1 cellular context compared by ENCODE assay signal in genomic region chr1:7280257-7280656, GRCh38.
TF ChIP-seq lines count a peak whose summit lies in the region.

No MANE protein-coding gene starts in this region.

TF ChIP-seq in K562, 482 proteins besides CTCF, POLR2A, EP300 and RAD21:
- TF ChIP-seq, protein P1, sequence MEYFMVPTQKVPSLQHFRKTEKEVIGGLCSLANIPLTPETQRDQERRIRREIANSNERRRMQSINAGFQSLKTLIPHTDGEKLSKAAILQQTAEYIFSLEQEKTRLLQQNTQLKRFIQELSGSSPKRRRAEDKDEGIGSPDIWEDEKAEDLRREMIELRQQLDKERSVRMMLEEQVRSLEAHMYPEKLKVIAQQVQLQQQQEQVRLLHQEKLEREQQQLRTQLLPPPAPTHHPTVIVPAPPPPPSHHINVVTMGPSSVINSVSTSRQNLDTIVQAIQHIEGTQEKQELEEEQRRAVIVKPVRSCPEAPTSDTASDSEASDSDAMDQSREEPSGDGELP (CRISPR knock-in tag; IDR thresholded peaks at IDR 0.05; ENCODE audit: borderline replicate concordance), result no peak
- TF ChIP-seq RNF2 (IDR thresholded peaks at IDR 0.05) (no peak), ZEB2 (IDR thresholded peaks at IDR 0.05) (no peak), ZBTB26 (CRISPR knock-in tag; IDR thresholded peaks at IDR 0.05) (no peak), PTTG1 (tag; IDR thresholded peaks at IDR 0.05; ENCODE audit: low read depth) (no peak), SPI1 (IDR thresholded peaks at IDR 0.05; ENCODE audit: borderline replicate concordance, low read depth, low read length) (peak; percentile 34; the same call in 1 of the 2 replicates)
